Comparison of ENCODE assay signal across 10 cellular contexts in genomic region chr1:231778009-231778719, GRCh38.
DNase-seq lines count a peak whose midpoint lies in the region; ATAC-seq, FAIRE-seq and TF ChIP-seq lines count a peak whose summit lies in the region.
"Had no signal": no experiment of that assay in that cellular context is flagged by ENCODE, and none has a peak within 500 bp of the region (broad histone marks: within the 10 kb centered on the region; RNA-seq: fewer than 3 reads in every experiment).

No MANE protein-coding gene starts in this region.

- peaks cover 0 to 6% (median 0%) of the 10 kb centered on the region in 11 experiments; a peak in 2 of 22 replicates for H4K20me1 ChIP-seq in BLaER1 treated with 17β-estradiol and CSF1 and Interleukin-3, amounts not matched to agents 10 nM and 100 nM
- H4K20me1 ChIP-seq in endothelial cell of umbilical vein (replicated peaks; ENCODE audit: control insufficient read depth, extremely low read depth, insufficient read depth, low read length): no peaks in the 10 kb centered on the region

- no peak for FAIRE-seq in endothelial cell of umbilical vein (lab: Jason Lieb, UNC)
- FAIRE-seq: D721Med had no signal

- H3K9ac ChIP-seq in BLaER1 treated with 17β-estradiol and CSF1 and Interleukin-3, amounts not matched to agents 10 nM and 100 nM: peak overlapping the region in 4 of 11 experiments; percentile 2 to 43 (median 30); a peak in 4 of 22 replicates
- H3K9ac ChIP-seq in endothelial cell of umbilical vein (replicated peaks; ENCODE audit: extremely low read depth, insufficient read depth, low read length): no peak overlapping the region

- H3K4me3 ChIP-seq in BLaER1 treated with 17β-estradiol and CSF1 and Interleukin-3, amounts not matched to agents 10 nM and 100 nM: no peak overlapping the region
- no peak overlapping the region for H3K4me3 ChIP-seq in endothelial cell of umbilical vein (replicated peaks in 1 of 3; ENCODE audit: insufficient read depth in 1 of 3, low read depth in 1 of 3, low read length in 3 of 3)
- no peak overlapping the region for H3K4me3 ChIP-seq in mucosa of descending colon

- H3K27ac ChIP-seq in BLaER1 treated with 17β-estradiol and CSF1 and Interleukin-3, amounts not matched to agents 10 nM and 100 nM: peak overlapping the region in 5 of 11 experiments; percentile 10 to 60 (median 57); a peak in 10 of 22 replicates
- H3K27ac ChIP-seq in endothelial cell of umbilical vein (ENCODE audit: insufficient read depth, low read depth, low read length): no peak overlapping the region

- TF ChIP-seq POLR2A in endothelial cell of umbilical vein (IDR thresholded peaks at IDR 0.05; ENCODE audit: low read depth, low read length): no peak

- POLR2A ChIA-PET in endothelial cell of umbilical vein (lab: Charles Lee): no interaction called here

- no peaks in the 10 kb centered on the region for H3K9me3 ChIP-seq in BLaER1 treated with 17β-estradiol and CSF1 and Interleukin-3, amounts not matched to agents 10 nM and 100 nM (replicated peaks in 1 of 11)
- H3K9me3 ChIP-seq in endothelial cell of umbilical vein (replicated peaks; ENCODE audit: control insufficient read depth, insufficient read depth, low read length) (no peaks in the 10 kb centered on the region), mucosa of descending colon (no peaks in the 10 kb centered on the region)

- no peaks in the 10 kb centered on the region for H3K27me3 ChIP-seq in BLaER1 treated with 17β-estradiol and CSF1 and Interleukin-3, amounts not matched to agents 10 nM and 100 nM
- H3K27me3 ChIP-seq in endothelial cell of umbilical vein (ENCODE audit: control insufficient read depth in 2 of 2, insufficient read depth in 2 of 2, low read length in 2 of 2): no peaks in the 10 kb centered on the region

- no peaks in the 10 kb centered on the region for H3K79me2 ChIP-seq in endothelial cell of umbilical vein (ENCODE audit: control insufficient read depth, insufficient read depth, low read length)

- peak overlapping the region in 7 of 11 experiments; percentile 0 to 79 (median 73); a peak in 13 of 22 replicates for H3K4me2 ChIP-seq in BLaER1 treated with 17β-estradiol and CSF1 and Interleukin-3, amounts not matched to agents 10 nM and 100 nM
- no peak overlapping the region for H3K4me2 ChIP-seq in endothelial cell of umbilical vein (ENCODE audit: insufficient read depth, low read length)

- H2AFZ ChIP-seq in endothelial cell of umbilical vein (ENCODE audit: low read depth, low read length): no peak overlapping the region

- peaks cover 0 to 23% (median 12%) of the 10 kb centered on the region in 11 experiments; a peak in 13 of 22 replicates for H3K36me3 ChIP-seq in BLaER1 treated with 17β-estradiol and CSF1 and Interleukin-3, amounts not matched to agents 10 nM and 100 nM
- H3K36me3 ChIP-seq in endothelial cell of umbilical vein (ENCODE audit: control insufficient read depth in 2 of 2, extremely low read depth in 1 of 2, insufficient read depth in 2 of 2, low read length in 2 of 2) (no peaks in the 10 kb centered on the region), mucosa of descending colon (ENCODE audit: low read depth) (no peaks in the 10 kb centered on the region)

- ATAC-seq in mucosa of descending colon: peak; percentile 56
- ATAC-seq in HG03280 (IDR thresholded peaks at IDR 0.05; ENCODE audit: unreplicated experiment): no peak
- ATAC-seq in GM18873 (IDR thresholded peaks at IDR 0.05; ENCODE audit: low FRiP score, unreplicated experiment): no peak

- CTCF ChIA-PET in endothelial cell of umbilical vein (lab: Charles Lee): interaction anchor here (0.6 to 1.8 kb wide), 3 partner anchors 11 to 985 kb away, joined by 3 to 7 read pairs (median 7); no protein-coding TSS in a partner anchor

- BruUV-seq in endothelial cell of umbilical vein (replicated peaks; lab: Mats Ljungman, UMichigan): no TSS peak

- intact Hi-C loops in endothelial cell of umbilical vein (cut with micrococcal nuclease) (no loop called here), mucosa of descending colon (cut with DNase I, micrococcal nuclease) (no loop called here)

- TF ChIP-seq CTCF in endothelial cell of umbilical vein (IDR thresholded peaks at IDR 0.05; ENCODE audit: extremely low read depth in 1 of 2, insufficient read depth in 1 of 2, low read depth in 1 of 2, low read length in 2 of 2) (no peak), mucosa of descending colon (IDR thresholded peaks at IDR 0.05) (no peak)

- DNase-seq in NCI-H2029 treated with DMSO at 0.1 percent for 48 hours (lab: John Stamatoyannopoulos, UW) (peak; percentile 5), endothelial cell of umbilical vein (ENCODE audit: low read depth, low spot score) (peak; percentile 30), mucosa of descending colon (peak in 2 of 3 donors; percentile 38 to 52), NCI-H2196 treated with DMSO at 0.1 percent for 48 hours (lab: John Stamatoyannopoulos, UW; ENCODE audit: unreplicated experiment) (no peak), UCSD-AML1 (lab: John Stamatoyannopoulos, UW; ENCODE audit: unreplicated experiment) (no peak)
- DNase-seq: stimulated activated CD4-positive, alpha-beta T cell treated with anti-CD3 and anti-CD28 coated beads, Interleukin-4, amount 100 ng/mL, for 24 hours had no signal

- dilution Hi-C loops in endothelial cell of umbilical vein (cut with MboI; ENCODE audit: extremely low pct_ligation_motif_present, low sequenced_read_pairs): no loop called here

- no peaks in the 10 kb centered on the region for H3K9me1 ChIP-seq in endothelial cell of umbilical vein (replicated peaks; ENCODE audit: control insufficient read depth, extremely low read depth, insufficient read depth, low read length)

- H3K4me1 ChIP-seq in BLaER1 treated with 17β-estradiol and CSF1 and Interleukin-3, amounts not matched to agents 10 nM and 100 nM: peaks cover 17 to 86% (median 52%) of the 10 kb centered on the region in 10 experiments
- H3K4me1 ChIP-seq in endothelial cell of umbilical vein (ENCODE audit: control insufficient read depth, extremely low read depth, insufficient read depth, low read length): peaks cover 13% of the 10 kb centered on the region
- peaks cover 4% of the 10 kb centered on the region for H3K4me1 ChIP-seq in mucosa of descending colon (ENCODE audit: low read depth)

TF ChIP-seq in endothelial cell of umbilical vein, 7 proteins besides CTCF, POLR2A, EP300 and RAD21:
- TF ChIP-seq MYC (IDR thresholded peaks at IDR 0.05; ENCODE audit: low read depth, low read length): no peak
- TF ChIP-seq FOS (IDR thresholded peaks at IDR 0.05; ENCODE audit: borderline replicate concordance, insufficient read depth, low read length): no peak
- TF ChIP-seq GATA2 (IDR thresholded peaks at IDR 0.05; ENCODE audit: insufficient read depth, insufficient read length, low read depth, low read length): no peak
- no peak for TF ChIP-seq POLR2AphosphoS5 (IDR thresholded peaks at IDR 0.05; ENCODE audit: insufficient read depth, low read depth, low read length)

Comparison
In these comparisons a context has a peak if more than half of its experiments do, and no peak if none do; other contexts are left out.
1. DNase-seq: peak in NCI-H2029 treated with DMSO at 0.1 percent for 48 hours (single experiment), endothelial cell of umbilical vein (single experiment) and mucosa of descending colon (2 of 3); none in NCI-H2196 treated with DMSO at 0.1 percent for 48 hours (single experiment) and UCSD-AML1 (single experiment).